ENCODE assay signal across 11 cellular contexts in genomic region chr7:81299272-81299671, GRCh38.
DNase-seq lines count a peak whose midpoint lies in the region; ATAC-seq and TF ChIP-seq lines count a peak whose summit lies in the region.
"Had no signal": no experiment of that assay in that cellular context is flagged by ENCODE, and none has a peak within 500 bp of the region (broad histone marks: within the 10 kb centered on the region; RNA-seq: fewer than 3 reads in every experiment).

No MANE protein-coding gene starts in this region.

- no peaks in the 10 kb centered on the region for H3K4me1 Mint-ChIP-seq in natural killer cell treated with Interleukin-12 subunit alpha and Interleukin-12 subunit beta and Interleukin-15 and Interleukin-18, amount 100 ng/mL, for 72 hours (ENCODE audit: low read depth in 2 of 2)

- no peak overlapping the region for H3K4me3 Mint-ChIP-seq in natural killer cell treated with Interleukin-12 subunit alpha and Interleukin-12 subunit beta and Interleukin-15 and Interleukin-18, amount 100 ng/mL, for 72 hours

- no peak overlapping the region for H3K27ac ChIP-seq in AG04450 (ENCODE audit: low read depth, low read length)

- H3K27me3 ChIP-seq in AG04450 (ENCODE audit: control insufficient read depth, insufficient read depth, low read length): no peaks in the 10 kb centered on the region

- CTCF ChIA-PET in AG04450 (lab: Charles Lee): no interaction called here

- H3K9me3 ChIP-seq in AG04450 (ENCODE audit: control insufficient read depth, insufficient read depth, low read length): peaks cover 7% of the 10 kb centered on the region; the same call in 1 of the 2 replicates

- ATAC-seq in natural killer cell treated with Interleukin-12 subunit alpha and Interleukin-12 subunit beta and Interleukin-15 and Interleukin-18, amount 100 ng/mL, for 72 hours: no peak

- no peak for TF ChIP-seq CTCF in AG04450 (IDR thresholded peaks at IDR 0.05; ENCODE audit: low read depth, low read length)

- no peaks in the 10 kb centered on the region for H3K27me3 Mint-ChIP-seq in natural killer cell treated with Interleukin-12 subunit alpha and Interleukin-12 subunit beta and Interleukin-15 and Interleukin-18, amount 100 ng/mL, for 72 hours

- H3K9me3 Mint-ChIP-seq in natural killer cell treated with Interleukin-12 subunit alpha and Interleukin-12 subunit beta and Interleukin-15 and Interleukin-18, amount 100 ng/mL, for 72 hours: peaks cover 12% of the 10 kb centered on the region

- DNase-seq in AG04450 (ENCODE audit: low read depth, low spot score) (peak; percentile 78), HS-27A (ENCODE audit: low read depth) (peak; percentile 78), amniotic stem cell (lab: John Stamatoyannopoulos, UW) (peak; percentile 86), kidney glomerular epithelial cell (lab: John Stamatoyannopoulos, UW) (peak; percentile 93), NCI-H524 treated with DMSO at 0.1 percent for 48 hours (lab: John Stamatoyannopoulos, UW) (no peak), activated gamma-delta T cell (lab: John Stamatoyannopoulos, UW) (no peak)
- no peak for DNase-seq in stimulated activated CD4-positive, alpha-beta T cell treated with anti-CD3 and anti-CD28 coated beads, Interleukin-4, amount 100 ng/mL, for 24 hours
- no peak for DNase-seq in natural killer cell treated with Interleukin-12 subunit alpha and Interleukin-12 subunit beta and Interleukin-15 and Interleukin-18, amount 100 ng/mL, for 72 hours (ENCODE audit: low spot score)
- DNase-seq: DND-41, retina, Right ventricle myocardium superior had no signal

- POLR2A ChIA-PET in AG04450 (lab: Yijun Ruan, JAX): interaction anchor here (1.0 kb wide), 1 partner anchor 458 kb away, joined by 3 read pairs; no protein-coding TSS in a partner anchor

- no peak overlapping the region for H3K27ac Mint-ChIP-seq in natural killer cell treated with Interleukin-12 subunit alpha and Interleukin-12 subunit beta and Interleukin-15 and Interleukin-18, amount 100 ng/mL, for 72 hours

- no peak overlapping the region; the same call in 1 of the 2 replicates for H3K4me3 ChIP-seq in AG04450 (ENCODE audit: low read depth, low read length)

- no peaks in the 10 kb centered on the region for H3K36me3 Mint-ChIP-seq in natural killer cell treated with Interleukin-12 subunit alpha and Interleukin-12 subunit beta and Interleukin-15 and Interleukin-18, amount 100 ng/mL, for 72 hours

Comparison
In these comparisons a context has a peak if more than half of its experiments do, and no peak if none do; other contexts are left out.
1. DNase-seq: peak in AG04450 (single experiment), HS-27A (single experiment), amniotic stem cell (single experiment) and kidney glomerular epithelial cell (single experiment); none in stimulated activated CD4-positive, alpha-beta T cell treated with anti-CD3 and anti-CD28 coated beads, Interleukin-4, amount 100 ng/mL, for 24 hours (single experiment), NCI-H524 treated with DMSO at 0.1 percent for 48 hours (single experiment), activated gamma-delta T cell (single experiment) and natural killer cell treated with Interleukin-12 subunit alpha and Interleukin-12 subunit beta and Interleukin-15 and Interleukin-18, amount 100 ng/mL, for 72 hours (single experiment).